In the genomic region with DNA sequence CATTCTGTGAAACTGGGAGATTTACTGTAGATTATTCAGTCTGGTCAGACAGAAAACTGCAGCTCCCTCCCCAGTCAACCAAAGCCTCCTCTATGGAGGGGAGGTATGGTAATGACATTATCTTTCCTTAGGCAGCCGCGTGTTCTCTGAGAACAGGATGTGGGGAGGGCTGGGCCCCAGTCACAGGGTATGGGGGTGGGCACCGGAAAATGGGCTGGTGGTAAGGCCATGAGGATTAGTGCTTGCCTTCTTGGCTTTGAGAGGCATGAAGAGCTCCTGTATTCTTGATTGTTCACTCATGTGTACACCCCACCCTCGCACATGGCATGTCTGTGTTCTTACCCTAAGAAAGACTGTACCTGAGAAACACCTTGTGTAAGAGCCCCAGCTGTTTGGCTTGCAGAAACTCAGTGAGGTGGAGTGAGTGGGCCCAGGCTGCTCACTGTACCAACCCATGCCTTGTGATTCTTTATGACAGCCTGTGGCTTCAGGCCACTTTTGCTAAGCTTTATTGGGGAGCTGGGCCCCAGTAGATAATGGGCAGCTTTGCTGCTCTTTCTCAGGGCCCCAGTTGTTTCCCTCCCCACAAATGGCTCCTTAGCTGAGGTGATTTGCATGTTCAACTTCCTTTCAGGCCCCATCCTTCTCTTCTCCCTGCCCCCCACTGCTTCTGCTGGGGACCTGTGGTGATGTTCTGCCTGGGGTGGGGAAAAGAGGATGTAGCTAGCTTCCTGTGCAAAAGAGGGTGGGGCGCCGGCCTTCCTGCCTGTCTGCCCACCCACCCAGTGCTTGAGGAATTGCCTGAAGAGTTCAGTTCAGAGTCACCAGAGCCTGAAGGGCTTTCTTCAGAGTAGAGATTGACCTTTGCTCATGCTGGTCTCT, we compare ENCODE assay signal across 8 cellular contexts. TPM values are rescaled to one million over a fixed set of nuclear protein-coding genes. Genes with fewer than 3 reads are reported as not detected.
DNase-seq lines count a peak whose midpoint lies in the region; ATAC-seq, FAIRE-seq and TF ChIP-seq lines count a peak whose summit lies in the region.

No MANE protein-coding gene starts in this region.

- H3K4me1 ChIP-seq in small intestine (ENCODE audit: control insufficient read depth in 2 of 2, insufficient read depth in 1 of 2, low read depth in 1 of 2, low read length in 1 of 2) = peaks cover 0 to 8% of the 10 kb centered on the region in 2 donors

- no peaks in the 10 kb centered on the region for H3K27me3 ChIP-seq in small intestine (ENCODE audit: control insufficient read depth in 2 of 2, insufficient read depth in 2 of 2, low read length in 2 of 2)
- peaks cover 0 to 41% (median 2%) of the 10 kb centered on the region in 45 donors for H3K27me3 ChIP-seq in dorsolateral prefrontal cortex

- no peaks in the 10 kb centered on the region for H3K9me3 ChIP-seq in small intestine (ENCODE audit: control insufficient read depth, low read depth)

- 37 to 67% (median 47%) methylated on average over 6 of the region's 6 CpGs for WGBS in small intestine, 3 donors

- H3K4me3 ChIP-seq in fibroblast of villous mesenchyme (ENCODE audit: low read depth, low read length) (no peak overlapping the region), small intestine (ENCODE audit: low read depth in 1 of 2, low read length in 2 of 2) (no peak overlapping the region), dorsolateral prefrontal cortex (no peak overlapping the region)

- TF ChIP-seq CTCF in GM10266 (IDR thresholded peaks at IDR 0.05; ENCODE audit: control insufficient read depth, insufficient read depth, low read depth, missing control alignments) (no peak), fibroblast of villous mesenchyme (IDR thresholded peaks at IDR 0.05; ENCODE audit: insufficient read depth, low read depth, low read length) (no peak), dorsolateral prefrontal cortex (IDR thresholded peaks at IDR 0.05 in 54 of 56, conservative IDR thresholded peaks at IDR 0.05 in 2 of 56; ENCODE audit: low read depth in 1 of 56, partially characterized antibody in 56 of 56) (no peak)

- peak; percentile 65 for ATAC-seq in HG02588 (IDR thresholded peaks at IDR 0.05; ENCODE audit: unreplicated experiment)

- no peaks in the 10 kb centered on the region for H3K36me3 ChIP-seq in small intestine (ENCODE audit: control insufficient read depth in 2 of 2, insufficient read depth in 2 of 2, low read length in 2 of 2)

- intact Hi-C loops in dorsolateral prefrontal cortex (cut with DNase I) = no loop called here

- H3K27ac ChIP-seq in small intestine (ENCODE audit: low read depth in 1 of 2, low read length in 1 of 2) (peak overlapping the region in 1 of 2 donors; percentile 70), dorsolateral prefrontal cortex (peak overlapping the region in 28 of 59 donors; percentile 7 to 72 (median 43))

- DNase-seq in GM10266 (ENCODE audit: extremely low spot score) = peak; percentile 24
- DNase-seq in NCI-H226 = peak; percentile 59
- DNase-seq in activated CD8-positive, alpha-beta memory T cell treated with anti-CD3 and anti-CD28 coated beads, Interleukin-2, amount 50 U/mL, for 1 hour (ENCODE audit: extremely low read depth) = peak; percentile 60
- peak; percentile 44 for DNase-seq in fibroblast of villous mesenchyme (ENCODE audit: low read depth)
- DNase-seq in small intestine = peak; percentile 46
- no peak for DNase-seq in dorsolateral prefrontal cortex
- no peak for DNase-seq in urothelium cell line (ENCODE audit: low spot score)

- no peak for FAIRE-seq in small intestine (lab: Jason Lieb, UNC)
- FAIRE-seq in urothelium cell line (lab: Jason Lieb, UNC) = no peak

RNA-seq across cellular contexts. Expression of a gene that starts 30.7 kb away (rescaled TPM):
- total RNA-seq in fibroblast of villous mesenchyme (305 and 309 TPM in 2 replicates), dorsolateral prefrontal cortex (100 to 1,000 TPM in 4 of 120 experiments, 10 to 100 TPM in 116; 33.2 to 121 (median 55.6) TPM)
- polyA plus RNA-seq in small intestine = 10 to 100 TPM; 13.6 to 63.4 (median 46.7) TPM

Comparison
In these comparisons a context has a peak if more than half of its experiments do, and no peak if none do; other contexts are left out.
1. DNase-seq: peak in GM10266 (single experiment), NCI-H226 (single experiment), activated CD8-positive, alpha-beta memory T cell treated with anti-CD3 and anti-CD28 coated beads, Interleukin-2, amount 50 U/mL, for 1 hour (single experiment), fibroblast of villous mesenchyme (single experiment) and small intestine (single experiment); none in dorsolateral prefrontal cortex (0 of 10) and urothelium cell line (single experiment).